ENCODE assay signal across 1 cellular context in the genomic region with DNA sequence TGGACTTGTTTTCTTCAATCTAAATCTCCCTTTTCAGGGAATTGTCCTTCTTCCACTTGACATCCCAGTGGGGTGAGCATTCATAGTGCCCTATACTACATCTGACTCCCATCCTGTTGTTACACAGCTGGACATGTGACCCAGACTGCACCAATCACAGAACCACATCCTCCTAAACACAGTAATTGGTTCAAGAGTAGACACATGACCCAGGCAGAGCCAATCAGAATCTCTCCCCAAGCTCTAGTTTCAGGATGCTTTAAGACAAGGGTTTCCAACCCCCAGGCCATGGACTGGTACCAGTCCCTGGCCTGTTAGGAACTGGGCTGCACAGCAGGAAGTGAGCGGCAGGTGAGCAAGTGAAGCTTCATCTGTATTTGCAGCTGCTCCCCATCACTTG.
A peak's percentile ranks its signal among the peaks of the same experiment; 100 is the strongest.
TF ChIP-seq lines count a peak whose summit lies in the region.

No MANE protein-coding gene starts in this region.

TF ChIP-seq in HepG2, 621 proteins besides CTCF, POLR2A, EP300 and RAD21 (continued from another document):
- no peak for TF ChIP-seq ATF7 (IDR thresholded peaks at IDR 0.05)
- TF ChIP-seq ATF7 (CRISPR knock-in tag; IDR thresholded peaks at IDR 0.05) = no peak
- peak; percentile 74 for TF ChIP-seq NFYB (CRISPR knock-in tag; IDR thresholded peaks at IDR 0.05)
- 0 out of 2 replicates have a peak, but pooled peaks have one; percentile 15 for TF ChIP-seq KAT8 (CRISPR knock-in tag; IDR thresholded peaks at IDR 0.05)
- TF ChIP-seq, protein P1, sequence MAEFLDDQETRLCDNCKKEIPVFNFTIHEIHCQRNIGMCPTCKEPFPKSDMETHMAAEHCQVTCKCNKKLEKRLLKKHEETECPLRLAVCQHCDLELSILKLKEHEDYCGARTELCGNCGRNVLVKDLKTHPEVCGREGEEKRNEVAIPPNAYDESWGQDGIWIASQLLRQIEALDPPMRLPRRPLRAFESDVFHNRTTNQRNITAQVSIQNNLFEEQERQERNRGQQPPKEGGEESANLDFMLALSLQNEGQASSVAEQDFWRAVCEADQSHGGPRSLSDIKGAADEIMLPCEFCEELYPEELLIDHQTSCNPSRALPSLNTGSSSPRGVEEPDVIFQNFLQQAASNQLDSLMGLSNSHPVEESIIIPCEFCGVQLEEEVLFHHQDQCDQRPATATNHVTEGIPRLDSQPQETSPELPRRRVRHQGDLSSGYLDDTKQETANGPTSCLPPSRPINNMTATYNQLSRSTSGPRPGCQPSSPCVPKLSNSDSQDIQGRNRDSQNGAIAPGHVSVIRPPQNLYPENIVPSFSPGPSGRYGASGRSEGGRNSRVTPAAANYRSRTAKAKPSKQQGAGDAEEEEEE (CRISPR knock-in tag; IDR thresholded peaks at IDR 0.05; ENCODE audit: borderline replicate concordance) = no peak
- TF ChIP-seq GATAD1 (CRISPR knock-in tag; IDR thresholded peaks at IDR 0.05) = no peak
- TF ChIP-seq U2AF1 (optimal IDR thresholded peaks at IDR 0.05; ENCODE audit: low read depth, low read length) = no peak
- no peak for TF ChIP-seq ZFP90 (CRISPR knock-in tag; IDR thresholded peaks at IDR 0.05; ENCODE audit: borderline replicate concordance)
